Comparison of ENCODE assay signal across 15 cellular contexts in the genomic region with DNA sequence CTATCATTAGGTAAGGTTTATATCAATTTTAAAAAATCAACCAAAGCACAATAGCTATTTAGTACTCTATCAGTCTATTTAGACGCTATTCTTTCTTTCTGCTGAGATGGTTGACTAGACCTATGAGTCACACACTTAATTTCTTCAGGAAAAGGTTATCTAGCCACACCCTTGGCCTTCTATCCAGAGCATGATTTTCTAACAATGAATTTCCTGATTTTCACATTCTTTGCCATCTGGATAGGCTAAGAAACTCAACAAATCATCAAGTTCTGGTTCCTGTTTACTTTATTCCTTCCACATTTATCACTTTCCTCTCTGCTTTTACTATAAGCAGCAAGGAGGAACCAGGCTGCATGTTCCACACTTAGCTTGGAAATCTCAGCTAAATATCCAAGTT. TPM values are rescaled to one million over a fixed set of nuclear protein-coding genes. Genes with fewer than 3 reads are reported as not detected.
DNase-seq lines count a peak whose midpoint lies in the region; ATAC-seq, FAIRE-seq and TF ChIP-seq lines count a peak whose summit lies in the region.
"Had no signal": no experiment of that assay in that cellular context is flagged by ENCODE, and none has a peak within 500 bp of the region (broad histone marks: within the 10 kb centered on the region; RNA-seq: fewer than 3 reads in every experiment).

No MANE protein-coding gene starts in this region.

- no peaks in the 10 kb centered on the region for H3K27me3 Mint-ChIP-seq in osteocyte (ENCODE audit: unreplicated experiment)
- H3K27me3 Mint-ChIP-seq in activated CD8-positive, alpha-beta T cell treated with anti-CD3 and anti-CD28 coated beads for 36 hours = peaks cover 10% of the 10 kb centered on the region
- H3K27me3 Mint-ChIP-seq: dendritic cell treated with granulocyte-macrophage colony-stimulating factor and Interleukin-4, amounts not matched to agents 40 ng/mL and 50 ng/mL, for 4 days had no signal

- TF ChIP-seq CTCF in osteocyte (IDR thresholded peaks at IDR 0.05) = no peak
- no peak for TF ChIP-seq CTCF in activated CD8-positive, alpha-beta T cell treated with anti-CD3 and anti-CD28 coated beads for 36 hours (IDR thresholded peaks at IDR 0.05)

- peaks cover 10% of the 10 kb centered on the region for H3K4me1 Mint-ChIP-seq in osteocyte (ENCODE audit: unreplicated experiment)
- H3K4me1 Mint-ChIP-seq in activated CD8-positive, alpha-beta T cell treated with anti-CD3 and anti-CD28 coated beads for 36 hours (ENCODE audit: low read depth) = no peaks in the 10 kb centered on the region
- H3K4me1 Mint-ChIP-seq: activated CD8-positive, alpha-beta memory T cell treated with anti-CD3 and anti-CD28 coated beads, Interleukin-2, amount 10 ng/mL, durations not matched to agents 7 days and 5 days had no signal

- no peaks in the 10 kb centered on the region for H3K36me3 Mint-ChIP-seq in osteocyte (ENCODE audit: unreplicated experiment)
- H3K36me3 Mint-ChIP-seq in activated CD8-positive, alpha-beta T cell treated with anti-CD3 and anti-CD28 coated beads for 36 hours (ENCODE audit: low read depth) = no peaks in the 10 kb centered on the region
- H3K36me3 Mint-ChIP-seq: activated CD8-positive, alpha-beta memory T cell treated with anti-CD3 and anti-CD28 coated beads, Interleukin-2, amount 10 ng/mL, durations not matched to agents 7 days and 5 days had no signal

- FAIRE-seq in RCC 7860 (lab: Jason Lieb, UNC) = peak; percentile 43

- POLR2A ChIA-PET in activated CD8-positive, alpha-beta T cell treated with anti-CD3 and anti-CD28 coated beads for 36 hours (lab: Charles Lee) = no interaction called here

- peak; percentile 65 for DNase-seq in EL
- peak; percentile 37 for DNase-seq in RCC 7860 (ENCODE audit: low spot score)
- DNase-seq in fibroblast of peridontal ligament (ENCODE audit: extremely low read depth) = peak; percentile 81
- DNase-seq in osteocyte (ENCODE audit: extremely low spot score, unreplicated experiment) = no peak
- no peak for DNase-seq in SIG-M5 treated with dmso at 0.1 percent for 504 hours (lab: John Stamatoyannopoulos, UW; ENCODE audit: unreplicated experiment)
- DNase-seq in activated CD8-positive, alpha-beta T cell treated with anti-CD3 and anti-CD28 coated beads for 36 hours = no peak
- DNase-seq: activated CD8-positive, alpha-beta memory T cell treated with anti-CD3 and anti-CD28 coated beads, Interleukin-2, amount 10 ng/mL, durations not matched to agents 7 days and 5 days; lower lobe of right lung; NCI-H1417 treated with DMSO at 0.1 percent for 48 hours; stimulated activated CD4-positive, alpha-beta T cell treated with anti-CD3 and anti-CD28 coated beads, Interleukin-4, amount 100 ng/mL, for 24 hours had no signal

- H3K27ac Mint-ChIP-seq in osteocyte (ENCODE audit: unreplicated experiment) = peak overlapping the region; percentile 45
- no peak overlapping the region for H3K27ac Mint-ChIP-seq in activated CD8-positive, alpha-beta T cell treated with anti-CD3 and anti-CD28 coated beads for 36 hours
- H3K27ac Mint-ChIP-seq: activated CD8-positive, alpha-beta memory T cell treated with anti-CD3 and anti-CD28 coated beads, Interleukin-2, amount 10 ng/mL, durations not matched to agents 7 days and 5 days; dendritic cell treated with granulocyte-macrophage colony-stimulating factor and Interleukin-4, amounts not matched to agents 40 ng/mL and 50 ng/mL, for 4 days had no signal

- ATAC-seq in GM19324 (IDR thresholded peaks at IDR 0.05; ENCODE audit: low FRiP score, unreplicated experiment) (no peak), HG02798 (IDR thresholded peaks at IDR 0.05; ENCODE audit: poor library complexity, unreplicated experiment) (no peak)
- no peak for ATAC-seq in activated CD8-positive, alpha-beta T cell treated with anti-CD3 and anti-CD28 coated beads for 36 hours
- ATAC-seq: activated CD8-positive, alpha-beta memory T cell treated with anti-CD3 and anti-CD28 coated beads, Interleukin-2, amount 10 ng/mL, durations not matched to agents 7 days and 5 days had no signal

- intact Hi-C loops in activated CD8-positive, alpha-beta T cell treated with anti-CD3 and anti-CD28 coated beads for 36 hours (cut with micrococcal nuclease) = no loop called here

- CTCF ChIA-PET in activated CD8-positive, alpha-beta T cell treated with anti-CD3 and anti-CD28 coated beads for 36 hours (lab: Charles Lee) = no interaction called here

- H3K4me3 Mint-ChIP-seq in osteocyte (ENCODE audit: unreplicated experiment) = no peak overlapping the region
- H3K4me3 Mint-ChIP-seq in activated CD8-positive, alpha-beta T cell treated with anti-CD3 and anti-CD28 coated beads for 36 hours = no peak overlapping the region
- H3K4me3 Mint-ChIP-seq: activated CD8-positive, alpha-beta memory T cell treated with anti-CD3 and anti-CD28 coated beads, Interleukin-2, amount 10 ng/mL, durations not matched to agents 7 days and 5 days; dendritic cell treated with granulocyte-macrophage colony-stimulating factor and Interleukin-4, amounts not matched to agents 40 ng/mL and 50 ng/mL, for 4 days had no signal

- H3K9me3 Mint-ChIP-seq in osteocyte (ENCODE audit: unreplicated experiment) = no peaks in the 10 kb centered on the region
- H3K9me3 Mint-ChIP-seq in activated CD8-positive, alpha-beta T cell treated with anti-CD3 and anti-CD28 coated beads for 36 hours = no peaks in the 10 kb centered on the region
- H3K9me3 Mint-ChIP-seq: dendritic cell treated with granulocyte-macrophage colony-stimulating factor and Interleukin-4, amounts not matched to agents 40 ng/mL and 50 ng/mL, for 4 days had no signal

RNA-seq across cellular contexts. Expression of a gene that starts 8.1 kb away (rescaled TPM):
- not detected in 2 replicates for total RNA-seq in osteocyte
- total RNA-seq in activated CD8-positive, alpha-beta T cell treated with anti-CD3 and anti-CD28 coated beads for 36 hours = not detected
- total RNA-seq: activated CD8-positive, alpha-beta memory T cell treated with anti-CD3 and anti-CD28 coated beads, Interleukin-2, amount 10 ng/mL, durations not matched to agents 7 days and 5 days; G401; lower lobe of right lung; ureter had no signal

Comparison
In these comparisons a context has a peak if more than half of its experiments do, and no peak if none do; other contexts are left out.
1. DNase-seq: peak in EL (single experiment), RCC 7860 (single experiment) and fibroblast of peridontal ligament (single experiment); none in osteocyte (single experiment), SIG-M5 treated with dmso at 0.1 percent for 504 hours (single experiment) and activated CD8-positive, alpha-beta T cell treated with anti-CD3 and anti-CD28 coated beads for 36 hours (single experiment).